8 cellular contexts compared by ENCODE assay signal in the genomic region with DNA sequence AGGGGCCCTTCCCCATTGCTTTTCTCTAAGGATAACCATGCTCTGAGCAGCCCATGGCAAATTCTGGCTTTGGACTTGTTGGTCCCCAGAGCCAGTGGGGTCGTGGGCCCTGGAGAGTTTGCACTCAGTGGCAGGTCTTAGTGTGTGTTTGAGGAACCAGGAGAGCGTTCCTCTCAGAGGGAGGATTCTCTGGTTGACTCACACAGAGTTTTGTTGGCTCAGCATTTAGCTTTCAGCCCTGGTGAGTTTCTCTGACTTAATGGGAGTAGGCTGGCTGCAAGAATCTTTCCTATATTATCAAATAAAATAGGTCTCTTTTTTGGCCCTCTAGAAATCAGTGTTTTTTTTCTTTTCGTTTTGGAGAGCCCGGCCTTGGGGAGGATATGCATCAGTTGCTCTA. TPM values are rescaled to one million over a fixed set of nuclear protein-coding genes. Genes with fewer than 3 reads are reported as not detected.
DNase-seq lines count a peak whose midpoint lies in the region; ATAC-seq, FAIRE-seq and TF ChIP-seq lines count a peak whose summit lies in the region.

No MANE protein-coding gene starts in this region.

- DNase-seq in AG08395 (ENCODE audit: low spot score) (peak; percentile 33), RCC 7860 (ENCODE audit: low spot score) (peak; percentile 44), kidney glomerular epithelial cell (lab: John Stamatoyannopoulos, UW) (peak; percentile 64), NCI-H2081 treated with DMSO at 0.1 percent for 48 hours (lab: John Stamatoyannopoulos, UW) (no peak), NCI-H2107 treated with DMSO at 0.1 percent for 48 hours (lab: John Stamatoyannopoulos, UW; ENCODE audit: unreplicated experiment) (no peak), lower leg skin (ENCODE audit: low spot score in 2 of 2) (no peak), NCI-H82 treated with DMSO at 0.1 percent for 48 hours (lab: John Stamatoyannopoulos, UW; ENCODE audit: unreplicated experiment) (no peak)

- intact Hi-C loops in lower leg skin (cut with DNase I; ENCODE audit: low total_unique reads): no loop called here

- TF ChIP-seq POLR2A in lower leg skin (IDR thresholded peaks at IDR 0.05): no peak

- FAIRE-seq in RCC 7860 (lab: Jason Lieb, UNC): peak; percentile 77

- TF ChIP-seq CTCF in lower leg skin (IDR thresholded peaks at IDR 0.05): no peak

- no peak overlapping the region for H3K4me3 ChIP-seq in lower leg skin (ENCODE audit: low read depth, poor library complexity, severe bottlenecking)

- peak; percentile 48 for ATAC-seq in GM21786 (IDR thresholded peaks at IDR 0.05; ENCODE audit: unreplicated experiment)

- 33 to 50% methylated on average over 4 of the region's 4 CpGs for WGBS in lower leg skin, 2 donors

RNA-seq across cellular contexts. Expression of a gene that starts 20.9 kb away (rescaled TPM):
- 100 to 1,000 TPM in 1 of 4 donors, 10 to 100 TPM in 3; 75.4 to 107 (median 87.1) TPM for total RNA-seq in lower leg skin

Comparison
In these comparisons a context has a peak if more than half of its experiments do, and no peak if none do; other contexts are left out.
1. DNase-seq: peak in AG08395 (single experiment), RCC 7860 (single experiment) and kidney glomerular epithelial cell (single experiment); none in NCI-H2081 treated with DMSO at 0.1 percent for 48 hours (single experiment), NCI-H2107 treated with DMSO at 0.1 percent for 48 hours (single experiment), lower leg skin (0 of 2) and NCI-H82 treated with DMSO at 0.1 percent for 48 hours (single experiment).